ENCODE assay signal across 10 cellular contexts in the genomic region with DNA sequence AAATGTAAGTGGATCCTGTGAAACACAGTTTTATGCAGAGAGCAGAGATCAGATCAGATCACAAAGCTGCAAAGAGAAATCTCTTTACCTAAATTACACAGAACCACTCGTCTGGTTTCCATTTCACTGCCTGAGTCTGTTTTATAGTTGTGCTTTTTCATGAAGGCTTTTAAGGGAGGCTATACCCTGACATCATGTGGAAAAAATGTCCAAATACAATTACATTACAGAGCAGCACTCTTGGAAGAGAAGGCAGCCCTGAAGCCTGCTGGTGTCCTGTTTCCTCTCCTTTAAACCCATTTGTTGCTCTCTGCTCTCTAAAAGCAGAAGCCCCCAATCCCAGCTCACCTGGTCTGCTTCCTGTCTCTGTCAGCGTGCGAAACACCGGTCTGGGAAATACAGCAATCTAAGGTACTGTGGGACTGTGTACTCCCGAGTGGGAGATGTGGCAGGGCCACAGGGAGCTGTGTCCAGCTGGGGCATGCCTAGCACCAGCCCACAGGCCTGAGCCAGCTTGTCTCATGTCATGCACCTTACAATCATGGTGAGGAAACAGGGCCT. TPM values are rescaled to one million over a fixed set of nuclear protein-coding genes. Genes with fewer than 3 reads are reported as not detected.
A peak's percentile ranks its signal among the peaks of the same experiment; 100 is the strongest.
DNase-seq lines count a peak whose midpoint lies in the region; ATAC-seq and TF ChIP-seq lines count a peak whose summit lies in the region.
"Had no signal": no experiment of that assay in that cellular context is flagged by ENCODE, and none has a peak within 500 bp of the region (broad histone marks: within the 10 kb centered on the region; RNA-seq: fewer than 3 reads in every experiment).

No MANE protein-coding gene starts in this region.

- ATAC-seq in activated CD8-positive, alpha-beta memory T cell treated with anti-CD3 and anti-CD28 coated beads, Interleukin-2, amount 10 ng/mL, durations not matched to agents 7 days and 5 days = no peak

- no peak overlapping the region for H3K4me3 Mint-ChIP-seq in activated naive CD8-positive, alpha-beta T cell treated with anti-CD3 and anti-CD28 coated beads for 36 hours
- H3K4me3 Mint-ChIP-seq in activated CD8-positive, alpha-beta memory T cell treated with anti-CD3 and anti-CD28 coated beads, Interleukin-2, amount 10 ng/mL, durations not matched to agents 7 days and 5 days = no peak overlapping the region

- H2AFZ ChIP-seq in smooth muscle cell (ENCODE audit: low read depth) (no peak overlapping the region), OCI-LY7 (ENCODE audit: low read length) (no peak overlapping the region)

- CTCF ChIA-PET in OCI-LY7 (lab: Charles Lee; ENCODE audit: unreplicated experiment) = no interaction called here
- CTCF ChIA-PET in activated CD8-positive, alpha-beta memory T cell treated with anti-CD3 and anti-CD28 coated beads, Interleukin-2, amount 10 ng/mL, durations not matched to agents 7 days and 5 days (lab: Charles Lee) = no interaction called here

- H3K9me2 ChIP-seq in OCI-LY7 (ENCODE audit: insufficient read depth, low read length) = no peaks in the 10 kb centered on the region

- no peaks in the 10 kb centered on the region for H4K20me1 ChIP-seq in smooth muscle cell (ENCODE audit: low read depth)
- no peaks in the 10 kb centered on the region for H4K20me1 ChIP-seq in OCI-LY7 (ENCODE audit: insufficient read depth, low read length)

- DNase-seq in HCEC 1CT (peak; percentile 56), astrocyte of the spinal cord (ENCODE audit: low read depth, low spot score) (peak; percentile 82), hepatic stellate cell (ENCODE audit: low spot score) (peak; percentile 48), smooth muscle cell (lab: John Stamatoyannopoulos, UW; ENCODE audit: unreplicated experiment) (no peak), HUDEP-2 (lab: John Stamatoyannopoulos, UW; ENCODE audit: unreplicated experiment in 76 of 76) (no peak), OCI-LY7 (ENCODE audit: low spot score) (no peak)
- DNase-seq in activated naive CD8-positive, alpha-beta T cell treated with anti-CD3 and anti-CD28 coated beads for 36 hours = no peak
- no peak for DNase-seq in activated CD8-positive, alpha-beta memory T cell treated with anti-CD3 and anti-CD28 coated beads, Interleukin-2, amount 10 ng/mL, durations not matched to agents 7 days and 5 days
- DNase-seq: midbrain, NCI-H1417 had no signal

- H3K4me2 ChIP-seq in smooth muscle cell = peak overlapping the region; percentile 28
- no peak overlapping the region for H3K4me2 ChIP-seq in OCI-LY7 (ENCODE audit: low read length)

- H3K36me3 Mint-ChIP-seq in activated naive CD8-positive, alpha-beta T cell treated with anti-CD3 and anti-CD28 coated beads for 36 hours = no peaks in the 10 kb centered on the region
- H3K36me3 Mint-ChIP-seq in activated CD8-positive, alpha-beta memory T cell treated with anti-CD3 and anti-CD28 coated beads, Interleukin-2, amount 10 ng/mL, durations not matched to agents 7 days and 5 days = no peaks in the 10 kb centered on the region

- TF ChIP-seq CTCF in astrocyte of the spinal cord (IDR thresholded peaks at IDR 0.05; ENCODE audit: low read depth, low read length) = no peak
- no peak for TF ChIP-seq CTCF in smooth muscle cell (IDR thresholded peaks at IDR 0.05; ENCODE audit: borderline replicate concordance, insufficient read depth, poor library complexity, severe bottlenecking)
- no peak for TF ChIP-seq CTCF in OCI-LY7 (conservative IDR thresholded peaks at IDR 0.05; ENCODE audit: low read length)

- in situ Hi-C loops in astrocyte of the spinal cord (cut with HindIII; ENCODE audit: low sequenced_read_pairs) = no loop called here

- H3K9ac ChIP-seq in smooth muscle cell (ENCODE audit: low read depth) = no peak overlapping the region

- no peaks in the 10 kb centered on the region for H3K27me3 ChIP-seq in smooth muscle cell (ENCODE audit: low read depth)

- no peaks in the 10 kb centered on the region for H3K4me1 Mint-ChIP-seq in activated naive CD8-positive, alpha-beta T cell treated with anti-CD3 and anti-CD28 coated beads for 36 hours
- no peaks in the 10 kb centered on the region for H3K4me1 Mint-ChIP-seq in activated CD8-positive, alpha-beta memory T cell treated with anti-CD3 and anti-CD28 coated beads, Interleukin-2, amount 10 ng/mL, durations not matched to agents 7 days and 5 days

- no TSS peak for BruUV-seq in OCI-LY7 (replicated peaks; lab: Mats Ljungman, UMichigan)

- POLR2A ChIA-PET in OCI-LY7 (lab: Charles Lee) = interaction anchor here (0.5 kb wide), 1 partner anchor 229 kb away, joined by 3 read pairs; no protein-coding TSS in a partner anchor

- H3K36me3 ChIP-seq in smooth muscle cell (ENCODE audit: low read depth) = no peaks in the 10 kb centered on the region
- H3K36me3 ChIP-seq in OCI-LY7 (ENCODE audit: insufficient read depth, low read length) = no peaks in the 10 kb centered on the region

- H3K9me3 ChIP-seq in smooth muscle cell (replicated peaks; ENCODE audit: low read depth) = no peaks in the 10 kb centered on the region
- H3K9me3 ChIP-seq in OCI-LY7 (ENCODE audit: low read length) = no peaks in the 10 kb centered on the region

- intact Hi-C loops in OCI-LY7 (cut with micrococcal nuclease; ENCODE audit: unreplicated experiment) = no loop called here

- no peaks in the 10 kb centered on the region for H3K4me1 ChIP-seq in smooth muscle cell (ENCODE audit: low read depth)
- no peaks in the 10 kb centered on the region for H3K4me1 ChIP-seq in OCI-LY7 (ENCODE audit: insufficient read depth, low read length, poor library complexity, severe bottlenecking)

- H3K27ac Mint-ChIP-seq in activated naive CD8-positive, alpha-beta T cell treated with anti-CD3 and anti-CD28 coated beads for 36 hours = no peak overlapping the region
- no peak overlapping the region for H3K27ac Mint-ChIP-seq in activated CD8-positive, alpha-beta memory T cell treated with anti-CD3 and anti-CD28 coated beads, Interleukin-2, amount 10 ng/mL, durations not matched to agents 7 days and 5 days

- H3K79me2 ChIP-seq in smooth muscle cell (ENCODE audit: low read depth) (no peaks in the 10 kb centered on the region), OCI-LY7 (ENCODE audit: insufficient read depth, low read depth, low read length) (no peaks in the 10 kb centered on the region)

- H3K4me3 ChIP-seq in astrocyte of the spinal cord (ENCODE audit: low read depth, low read length) = no peak overlapping the region
- no peak overlapping the region for H3K4me3 ChIP-seq in smooth muscle cell
- no peak overlapping the region for H3K4me3 ChIP-seq in OCI-LY7 (ENCODE audit: low read depth, low read length, poor library complexity, severe bottlenecking)

- H3K9me3 Mint-ChIP-seq in activated naive CD8-positive, alpha-beta T cell treated with anti-CD3 and anti-CD28 coated beads for 36 hours = no peaks in the 10 kb centered on the region
- no peaks in the 10 kb centered on the region for H3K9me3 Mint-ChIP-seq in activated CD8-positive, alpha-beta memory T cell treated with anti-CD3 and anti-CD28 coated beads, Interleukin-2, amount 10 ng/mL, durations not matched to agents 7 days and 5 days (ENCODE audit: low read depth)

- H3K27ac ChIP-seq in smooth muscle cell (ENCODE audit: low read depth) = peak overlapping the region; percentile 71
- no peak overlapping the region for H3K27ac ChIP-seq in OCI-LY7 (ENCODE audit: low read depth, low read length, poor library complexity, severe bottlenecking)

- WGBS in smooth muscle cell (ENCODE audit: low lambda C conversion rate) = 24% methylated on average over 5 of the region's 5 CpGs

- no peaks in the 10 kb centered on the region for H3K27me3 Mint-ChIP-seq in activated naive CD8-positive, alpha-beta T cell treated with anti-CD3 and anti-CD28 coated beads for 36 hours
- no peaks in the 10 kb centered on the region for H3K27me3 Mint-ChIP-seq in activated CD8-positive, alpha-beta memory T cell treated with anti-CD3 and anti-CD28 coated beads, Interleukin-2, amount 10 ng/mL, durations not matched to agents 7 days and 5 days

- peaks cover 11% of the 10 kb centered on the region for H3F3A ChIP-seq in smooth muscle cell (ENCODE audit: low read depth)

RNA-seq across cellular contexts. Expression of a gene that starts 24.8 kb away (rescaled TPM):
- total RNA-seq in smooth muscle cell = 7.1 and 8.2 TPM in 2 replicates
- polyA plus RNA-seq in smooth muscle cell = 25.8 and 29.4 TPM in 2 replicates
- total RNA-seq in activated naive CD8-positive, alpha-beta T cell treated with anti-CD3 and anti-CD28 coated beads for 36 hours = 10 to 100 TPM; 58.2 to 58.4 TPM
- 6.8 and 7.0 TPM in 2 replicates for total RNA-seq in OCI-LY7 (2014; rRNA removed; shearing (Covaris generic))
- total RNA-seq in OCI-LY7 (2022) = 37.2 and 43.8 TPM in 2 replicates
- 100 to 1,000 TPM; 118 to 158 TPM for total RNA-seq in activated CD8-positive, alpha-beta memory T cell treated with anti-CD3 and anti-CD28 coated beads, Interleukin-2, amount 10 ng/mL, durations not matched to agents 7 days and 5 days

Comparison
In these comparisons a context has a peak if more than half of its experiments do, and no peak if none do; other contexts are left out.
1. DNase-seq: peak in HCEC 1CT (single experiment), astrocyte of the spinal cord (single experiment) and hepatic stellate cell (single experiment); none in smooth muscle cell (single experiment), HUDEP-2 (0 of 76), activated naive CD8-positive, alpha-beta T cell treated with anti-CD3 and anti-CD28 coated beads for 36 hours (single experiment), OCI-LY7 (single experiment) and activated CD8-positive, alpha-beta memory T cell treated with anti-CD3 and anti-CD28 coated beads, Interleukin-2, amount 10 ng/mL, durations not matched to agents 7 days and 5 days (single experiment).